Comparison of ENCODE assay signal across 8 cellular contexts in genomic region chr15:38564557-38565286, GRCh38. TPM values are rescaled to one million over a fixed set of nuclear protein-coding genes. Genes with fewer than 3 reads are reported as not detected.
DNase-seq lines count a peak whose midpoint lies in the region; ATAC-seq and TF ChIP-seq lines count a peak whose summit lies in the region.

TSS of gene RASGRP1 (minus strand) at chr15:38564814. CDS start at chr15:38564628, 186 bp downstream.

- peak; percentile 36 for ATAC-seq in HG03378 (IDR thresholded peaks at IDR 0.05; ENCODE audit: unreplicated experiment)
- ATAC-seq in heart left ventricle, result peak in 3 of 4 donors; percentile 79 to 90 (median 85)
- ATAC-seq in psoas muscle, result peak; percentile 57 to 77 (median 67)

- H3K4me1 ChIP-seq in heart left ventricle (peaks cover 0 to 17% (median 4%) of the 10 kb centered on the region in 12 donors), psoas muscle (peaks cover 3% of the 10 kb centered on the region), uterus (peaks cover 0 to 5% of the 10 kb centered on the region in 2 donors)

- H3K4me3 ChIP-seq in heart left ventricle (peak within 1 kb of the TSS; percentile 37 to 70 (median 56)), psoas muscle (peak within 1 kb of the TSS; percentile 68), uterus (peak within 1 kb of the TSS; percentile 22 to 40)

- H3K27ac ChIP-seq in RWPE1 (no peak within 1 kb of the TSS), heart left ventricle (peak within 1 kb of the TSS in 3 of 12 donors; percentile 25 to 83 (median 26)), psoas muscle (no peak within 1 kb of the TSS), uterus (no peak within 1 kb of the TSS)

- POLR2A ChIA-PET in RWPE1 (lab: Yijun Ruan, JAX; ENCODE audit: low non-redundant PET), result no interaction called here

- peaks cover 0 to 25% (median 5%) of the 10 kb centered on the region in 9 donors for H3K27me3 ChIP-seq in heart left ventricle
- H3K27me3 ChIP-seq in psoas muscle (ENCODE audit: insufficient read depth in 3 of 3, low read length in 2 of 3), result peaks cover 0 to 22% (median 0%) of the 10 kb centered on the region in 3 donors
- no peaks in the 10 kb centered on the region for H3K27me3 ChIP-seq in uterus

- DNase-seq in CD1c-positive myeloid dendritic cell (ENCODE audit: extremely low spot score) (peak; percentile 77), RWPE1 (ENCODE audit: low spot score) (peak; percentile 47), heart left ventricle (peak; percentile 48 to 81 (median 50)), psoas muscle (peak; percentile 55 to 71), uterus (peak in 1 of 2 donors; percentile 41)
- peak; percentile 86 for DNase-seq in activated naive CD4-positive, alpha-beta T cell treated with Interleukin-2 at 50 U/mL for 16 hours

- CTCF ChIA-PET in RWPE1 (lab: Yijun Ruan, JAX), result interaction anchor here (0.6 to 1.9 kb wide), 33 partner anchors 11 to 1355 kb away, joined by 3 to 26 read pairs (median 5); no protein-coding TSS in a partner anchor

- 2 to 4% (median 2%) methylated on average over 29 to 85 of the region's 85 CpGs for WGBS in heart left ventricle, 4 donors
- WGBS in psoas muscle, 3 donors, result 2 to 3% (median 3%) methylated on average over 49 to 85 of the region's 85 CpGs

- intact Hi-C loops in heart left ventricle (cut with DNase I) (loop anchor here (1.0 to 10.0 kb wide), 13 partner anchors 58 to 123 kb away; no protein-coding TSS in a partner anchor), psoas muscle (cut with DNase I) (loop anchor here (1.0 to 10.0 kb wide), 4 partner anchors 47 to 120 kb away; no protein-coding TSS in a partner anchor), uterus (cut with DNase I; ENCODE audit: low total_unique reads) (no loop called here)

- TF ChIP-seq POLR2A in GM19193 (IDR thresholded peaks at IDR 0.05; ENCODE audit: extremely low read depth, insufficient read depth, insufficient read length) (peak; percentile 64), heart left ventricle (IDR thresholded peaks at IDR 0.05) (no peak), uterus (IDR thresholded peaks at IDR 0.05) (no peak)

- H3K9me3 ChIP-seq in heart left ventricle (no peaks in the 10 kb centered on the region), psoas muscle (no peaks in the 10 kb centered on the region), uterus (no peaks in the 10 kb centered on the region)

- H3K36me3 ChIP-seq in heart left ventricle (no peaks in the 10 kb centered on the region), psoas muscle (ENCODE audit: insufficient read depth in 1 of 2, low read depth in 1 of 2) (no peaks in the 10 kb centered on the region), uterus (no peaks in the 10 kb centered on the region)

- TF ChIP-seq CTCF in RWPE1 (conservative IDR thresholded peaks at IDR 0.05; ENCODE audit: low read depth) (no peak), heart left ventricle (IDR thresholded peaks at IDR 0.05) (peak in 2 of 12 donors; percentile 13 to 47), psoas muscle (IDR thresholded peaks at IDR 0.05) (peak; percentile 6), uterus (IDR thresholded peaks at IDR 0.05) (no peak)

RNA-seq across cellular contexts. Expression of gene RASGRP1, which starts in this region (rescaled TPM):
- total RNA-seq in heart left ventricle, result 1 to 10 TPM in 4 of 9 donors, under 1 TPM in 4, not detected in 1; 0.14 to 5.5 (median 0.85) TPM
- polyA plus RNA-seq in heart left ventricle, result under 1 TPM; 0.03 to 0.04 TPM
- under 1 TPM; 0.10 to 0.27 (median 0.22) TPM for total RNA-seq in psoas muscle
- under 1 TPM in 2 of 3 donors, not detected in 1; 0.01 to 0.03 TPM for polyA plus RNA-seq in psoas muscle
- total RNA-seq in uterus, result under 1 TPM in 3 of 4 donors, not detected in 1; under 0.01 to 0.82 (median 0.48) TPM

Comparison
In these comparisons a context has a peak if more than half of its experiments do, and no peak if none do; other contexts are left out.
1. Peak in DNase-seq, ATAC-seq and H3K4me3 ChIP-seq in psoas muscle; RNA of the gene not detected or under 1 TPM.